ENCODE assay signal across 17 cellular contexts in the genomic region with DNA sequence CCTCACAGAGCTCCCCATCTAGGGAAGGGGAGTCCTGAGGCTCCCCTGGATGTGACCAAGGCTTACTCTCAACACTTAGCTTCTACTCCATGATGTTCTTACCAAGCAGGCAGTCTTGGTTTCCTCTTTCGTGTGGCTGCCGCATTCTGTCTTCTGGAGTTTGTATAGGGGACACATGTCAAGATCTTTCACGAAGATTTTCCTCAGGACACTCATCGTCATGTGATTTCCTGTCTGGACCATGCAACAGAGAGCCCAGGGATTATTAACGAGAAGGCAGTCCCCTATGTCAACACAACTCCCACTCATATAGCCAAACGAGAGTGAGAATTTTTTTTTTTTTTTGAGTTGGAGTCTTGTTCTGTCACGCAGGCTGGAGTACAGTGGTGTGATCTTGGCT. TPM values are rescaled to one million over a fixed set of nuclear protein-coding genes. Genes with fewer than 3 reads are reported as not detected.
DNase-seq lines count a peak whose midpoint lies in the region; ATAC-seq and TF ChIP-seq lines count a peak whose summit lies in the region.
"Had no signal": no experiment of that assay in that cellular context is flagged by ENCODE, and none has a peak within 500 bp of the region (broad histone marks: within the 10 kb centered on the region; RNA-seq: fewer than 3 reads in every experiment).

No MANE protein-coding gene starts in this region.

- no peak overlapping the region for H4K91ac ChIP-seq in mesenchymal stem cell (ENCODE audit: low read length)

- no peaks in the 10 kb centered on the region for H3K9me3 ChIP-seq in mammary epithelial cell (replicated peaks; ENCODE audit: insufficient read depth, low read length)
- peaks cover 0 to 6% of the 10 kb centered on the region in 2 donors for H3K9me3 ChIP-seq in breast epithelium
- peaks cover 4% of the 10 kb centered on the region for H3K9me3 ChIP-seq in mesenchymal stem cell (ENCODE audit: control insufficient read depth, low read length)
- H3K9me3 ChIP-seq: Caco-2 had no signal

- H3K27ac ChIP-seq in mammary epithelial cell (ENCODE audit: insufficient read depth, low read depth, low read length) (no peak overlapping the region), breast epithelium (no peak overlapping the region), mesenchymal stem cell (ENCODE audit: low read length, poor library complexity, severe bottlenecking) (no peak overlapping the region)
- H3K27ac ChIP-seq: BLaER1 had no signal

- H3K27me3 ChIP-seq in mammary epithelial cell (ENCODE audit: insufficient read depth, low read length) (no peaks in the 10 kb centered on the region), breast epithelium (no peaks in the 10 kb centered on the region), mesenchymal stem cell (ENCODE audit: control insufficient read depth in 1 of 2, insufficient read depth in 1 of 2, low read length in 2 of 2) (peaks cover 0 to 3% of the 10 kb centered on the region in 2 experiments)
- H3K27me3 ChIP-seq: BLaER1 had no signal

- no peak overlapping the region for H3K4ac ChIP-seq in mesenchymal stem cell (ENCODE audit: low read depth in 1 of 2, low read length in 2 of 2)

- H3K36me3 ChIP-seq in mammary epithelial cell (ENCODE audit: insufficient read depth, low read length) (no peaks in the 10 kb centered on the region), breast epithelium (no peaks in the 10 kb centered on the region), mesenchymal stem cell (ENCODE audit: control insufficient read depth in 1 of 2, insufficient read depth in 2 of 2, low read depth in 1 of 2, low read length in 2 of 2) (no peaks in the 10 kb centered on the region)
- H3K36me3 ChIP-seq: BLaER1 had no signal

- TF ChIP-seq POLR2A in breast epithelium (IDR thresholded peaks at IDR 0.05) = no peak

- no peaks in the 10 kb centered on the region for H4K20me1 ChIP-seq in mammary epithelial cell (ENCODE audit: insufficient read depth, low read length)
- H4K20me1 ChIP-seq: BLaER1 had no signal

- intact Hi-C loops in mammary epithelial cell (cut with micrococcal nuclease) = loop anchor here (5.0 kb wide), 1 partner anchor 47 kb away; no protein-coding TSS in a partner anchor
- intact Hi-C loops in breast epithelium (cut with DNase I; ENCODE audit: low total_unique reads) = no loop called here

- no peaks in the 10 kb centered on the region for H3K79me2 ChIP-seq in mammary epithelial cell (ENCODE audit: insufficient read depth, low read length)

- H3K23ac ChIP-seq in mesenchymal stem cell (ENCODE audit: low read length in 2 of 2) = no peak overlapping the region

- dilution Hi-C loops in mammary epithelial cell (cut with HindIII; ENCODE audit: low sequenced_read_pairs) = no loop called here

- no TSS peak for BruUV-seq in mammary epithelial cell (replicated peaks; lab: Mats Ljungman, UMichigan)

- DNase-seq in mammary epithelial cell (peak; percentile 27), breast epithelium (ENCODE audit: low spot score in 2 of 2) (no peak), epithelial cell of esophagus (ENCODE audit: low read depth) (peak; percentile 22), mesenchymal stem cell (peak; percentile 15), SIG-M5 (lab: John Stamatoyannopoulos, UW) (no peak)
- DNase-seq: 8988T; AML-193; Caco-2; CD8-positive, alpha-beta memory T cell; H7 had no signal

- no peak overlapping the region for H3K18ac ChIP-seq in mesenchymal stem cell (ENCODE audit: low read depth in 1 of 2, low read length in 2 of 2)

- H3K4me1 ChIP-seq in mammary epithelial cell (ENCODE audit: insufficient read depth, low read length) (peaks cover 19% of the 10 kb centered on the region), breast epithelium (no peaks in the 10 kb centered on the region), mesenchymal stem cell (ENCODE audit: control insufficient read depth, insufficient read depth, low read depth, low read length) (no peaks in the 10 kb centered on the region)
- H3K4me1 ChIP-seq: Caco-2 had no signal

- no peak overlapping the region for H3K14ac ChIP-seq in mesenchymal stem cell (ENCODE audit: low read length in 2 of 2)

- no peak overlapping the region for H2BK5ac ChIP-seq in mesenchymal stem cell (ENCODE audit: low read depth, low read length, poor library complexity, severe bottlenecking)

- WGBS in mammary epithelial cell (ENCODE audit: low coverage, missing lambda C conversion rate) = 52% methylated on average over 6 of the region's 7 CpGs
- WGBS in mesenchymal stem cell = 64% methylated on average over 6 of the region's 7 CpGs

- H3K4me2 ChIP-seq in mammary epithelial cell (ENCODE audit: insufficient read depth, low read depth, low read length) (no peak overlapping the region), mesenchymal stem cell (ENCODE audit: low read length, poor library complexity, severe bottlenecking) (no peak overlapping the region)
- H3K4me2 ChIP-seq: BLaER1, GM23338 had no signal

- ATAC-seq in GM18868 (IDR thresholded peaks at IDR 0.05; ENCODE audit: unreplicated experiment) = no peak
- no peak for ATAC-seq in HG03280 (IDR thresholded peaks at IDR 0.05; ENCODE audit: unreplicated experiment)
- no peak for ATAC-seq in HG03108 (IDR thresholded peaks at IDR 0.05; ENCODE audit: unreplicated experiment)
- ATAC-seq: GM12878, GM23338 had no signal

- in situ Hi-C loops in mammary epithelial cell (cut with MboI; ENCODE audit: low sequenced_read_pairs in 2 of 2) = no loop called here

- TF ChIP-seq CTCF in mammary epithelial cell (conservative IDR thresholded peaks at IDR 0.05 in 1 of 2, IDR thresholded peaks at IDR 0.05 in 1 of 2; ENCODE audit: extremely low read depth in 1 of 2, insufficient read depth in 1 of 2, low read depth in 1 of 2, low read length in 2 of 2) (no peak), breast epithelium (IDR thresholded peaks at IDR 0.05) (no peak), epithelial cell of esophagus (IDR thresholded peaks at IDR 0.05; ENCODE audit: insufficient read depth, low read depth, low read length, missing control alignments) (no peak)

- H3K79me1 ChIP-seq in mesenchymal stem cell (replicated peaks; ENCODE audit: low read length, poor library complexity, severe bottlenecking) = no peaks in the 10 kb centered on the region

- H2BK15ac ChIP-seq in mesenchymal stem cell (ENCODE audit: low read depth, poor library complexity, severe bottlenecking) = no peak overlapping the region

- H2BK12ac ChIP-seq in mesenchymal stem cell (ENCODE audit: low read length in 2 of 2) = no peak overlapping the region

- H4K8ac ChIP-seq in mesenchymal stem cell (ENCODE audit: low read length) = no peak overlapping the region

- H2BK120ac ChIP-seq in mesenchymal stem cell (ENCODE audit: low read depth, low read length) = no peak overlapping the region

- H3K4me3 ChIP-seq in mammary epithelial cell (replicated peaks in 1 of 3; ENCODE audit: insufficient read depth in 1 of 3, low read depth in 2 of 3, low read length in 3 of 3) (no peak overlapping the region), breast epithelium (no peak overlapping the region), epithelial cell of esophagus (ENCODE audit: low read length) (no peak overlapping the region), mesenchymal stem cell (ENCODE audit: insufficient read depth in 1 of 2, low read depth in 1 of 2, low read length in 2 of 2) (no peak overlapping the region)
- H3K4me3 ChIP-seq: BLaER1, GM12878, GM23338 had no signal

- CTCF ChIA-PET in mammary epithelial cell (lab: Charles Lee; ENCODE audit: low non-redundant PET) = no interaction called here

- H3K9ac ChIP-seq in mammary epithelial cell (ENCODE audit: insufficient read depth, low read length) (no peak overlapping the region), mesenchymal stem cell (ENCODE audit: low read length) (no peak overlapping the region)
- H3K9ac ChIP-seq: BLaER1 had no signal

- H2AFZ ChIP-seq in mammary epithelial cell (ENCODE audit: low read depth, low read length) = no peak overlapping the region
- H2AFZ ChIP-seq in mesenchymal stem cell (ENCODE audit: low read depth, low read length) = no peak overlapping the region
- H2AFZ ChIP-seq: GM23338 had no signal

- no peak overlapping the region for H2AK5ac ChIP-seq in mesenchymal stem cell (ENCODE audit: low read length, severe bottlenecking)

RNA-seq across cellular contexts. Expression of a gene that starts 10.3 kb away (rescaled TPM):
- total RNA-seq in mammary epithelial cell (not detected), breast epithelium (not detected)
- not detected for polyA plus RNA-seq in mammary epithelial cell
- not detected for polyA minus RNA-seq in mammary epithelial cell
- not detected for polyA plus RNA-seq in mesenchymal stem cell (2013, experiment 1 of 2)
- not detected for polyA plus RNA-seq in mesenchymal stem cell (2013, experiment 2 of 2)
- total RNA-seq: Caco-2; CD8-positive, alpha-beta memory T cell; G401; GM12878; GM23338; H7 had no signal
- polyA plus RNA-seq: CD8-positive, alpha-beta memory T cell; GM12878; GM23338 had no signal

Comparison
In these comparisons a context has a peak if more than half of its experiments do, and no peak if none do; other contexts are left out.
1. DNase-seq: peak in mammary epithelial cell (single experiment), epithelial cell of esophagus (single experiment) and mesenchymal stem cell (single experiment); none in breast epithelium (0 of 2) and SIG-M5 (single experiment).